1 cellular context compared by ENCODE assay signal in the genomic region with DNA sequence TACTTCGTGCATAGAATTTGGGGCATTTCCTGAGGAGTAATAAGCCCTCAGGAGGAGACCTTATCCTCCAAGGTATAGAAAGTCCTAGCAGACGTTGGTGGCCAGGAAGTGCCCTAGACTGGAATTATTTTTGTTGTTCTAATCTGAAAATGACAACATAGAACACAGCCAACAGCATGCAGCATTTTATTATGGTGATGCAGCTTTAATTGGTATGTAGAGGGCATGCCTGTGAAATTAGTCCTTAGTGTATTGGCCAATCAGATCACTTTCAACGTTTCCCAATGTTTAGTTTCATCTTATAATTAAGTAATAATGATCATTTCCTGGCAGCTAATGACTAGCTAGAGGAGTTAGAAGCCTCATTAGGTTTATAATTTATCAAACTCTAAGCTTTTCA.
TF ChIP-seq lines count a peak whose summit lies in the region.

No MANE protein-coding gene starts in this region.

TF ChIP-seq in HCT116, 20 proteins besides CTCF, POLR2A, EP300 and RAD21 (continued from another document):
- TF ChIP-seq POLR2AphosphoS5 (IDR thresholded peaks at IDR 0.05; ENCODE audit: low read depth, low read length) (no peak), CBX3 (IDR thresholded peaks at IDR 0.05; ENCODE audit: low read depth) (no peak), SIN3A (IDR thresholded peaks at IDR 0.05; ENCODE audit: low read depth) (no peak), ZFX (IDR thresholded peaks at IDR 0.05) (no peak), ZNF274 (IDR thresholded peaks at IDR 0.05; ENCODE audit: low read depth, low read length) (no peak)
